ENCODE assay signal across 8 cellular contexts in the genomic region with DNA sequence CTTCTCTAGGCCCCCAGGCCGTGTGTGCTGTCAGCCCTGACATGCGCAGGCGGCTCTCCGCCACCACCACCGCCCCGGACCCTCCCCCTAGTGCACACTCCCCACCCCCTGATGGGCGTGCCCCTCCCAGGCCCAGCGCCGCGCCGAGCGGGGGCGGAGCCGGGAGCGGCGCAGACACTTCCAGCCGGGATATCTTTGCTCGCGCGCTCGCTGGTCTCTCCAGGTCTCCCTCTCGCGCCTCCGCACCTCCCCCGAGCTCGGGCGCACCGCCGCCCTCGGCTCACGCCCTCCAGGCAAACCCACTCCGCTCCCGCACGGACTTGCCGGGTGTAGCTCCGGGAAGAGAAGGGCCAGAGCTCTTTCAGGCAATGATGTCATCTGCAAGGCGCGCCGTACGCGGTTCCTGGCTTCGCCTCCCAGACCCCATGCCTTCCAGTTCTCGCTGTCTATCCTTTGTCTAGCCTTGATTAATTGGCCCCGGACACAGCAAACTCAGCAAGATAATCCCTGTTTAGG. TPM values are rescaled to one million over a fixed set of nuclear protein-coding genes. Genes with fewer than 3 reads are reported as not detected.
DNase-seq lines count a peak whose midpoint lies in the region; ATAC-seq and TF ChIP-seq lines count a peak whose summit lies in the region.

SCN3B (minus strand) TSS at position 59 of the 516 bp plus-strand sequence. CDS start 823 bp downstream, outside the sequence.

- no peak for ATAC-seq in CD4-positive, CD25-positive, alpha-beta regulatory T cell (ENCODE audit: low read depth in 2 of 2)
- ATAC-seq in heart left ventricle: peak; percentile 88 to 98 (median 97)
- ATAC-seq in GM21723 (IDR thresholded peaks at IDR 0.05; ENCODE audit: unreplicated experiment): no peak

- no peak within 1 kb of the TSS for H3K56ac ChIP-seq in H9 (ENCODE audit: insufficient read length, low read depth, low read length)

- no peak within 1 kb of the TSS for H3K23ac ChIP-seq in H9 (ENCODE audit: insufficient read length, low read depth, low read length)

- H3K27ac Mint-ChIP-seq in CD4-positive, CD25-positive, alpha-beta regulatory T cell: no peak within 1 kb of the TSS
- H3K27ac Mint-ChIP-seq in H9: no peak within 1 kb of the TSS; a peak in 1 of 7 replicates

- no peaks in the 10 kb centered on the region for H3K9me2 ChIP-seq in Karpas-422 (replicated peaks; ENCODE audit: insufficient read depth, low read length)

- no peak within 1 kb of the TSS for H2BK120ac ChIP-seq in H9 (ENCODE audit: low read depth, low read length, poor library complexity, severe bottlenecking)

- peaks cover 15% of the 10 kb centered on the region for H3K23me2 ChIP-seq in H9 (ENCODE audit: insufficient read length, low read depth, low read length, poor library complexity, severe bottlenecking)

- no peak for TF ChIP-seq POLR2A in heart left ventricle (IDR thresholded peaks at IDR 0.05)

- no peaks in the 10 kb centered on the region for H3K79me2 ChIP-seq in H9 (ENCODE audit: insufficient read depth, low read length)
- H3K79me2 ChIP-seq in osteoblast (ENCODE audit: insufficient read depth, low read length): no peaks in the 10 kb centered on the region
- H3K79me2 ChIP-seq in Karpas-422 (ENCODE audit: low read length): no peaks in the 10 kb centered on the region

- intact Hi-C loops in heart left ventricle (cut with DNase I): no loop called here

- H4K5ac ChIP-seq in H9 (ENCODE audit: insufficient read length, low read depth, low read length): no peak within 1 kb of the TSS

- H3K9me3 Mint-ChIP-seq in CD4-positive, CD25-positive, alpha-beta regulatory T cell: peaks cover 3 to 16% (median 9%) of the 10 kb centered on the region in 7 donors
- H3K9me3 Mint-ChIP-seq in H9: no peaks in the 10 kb centered on the region

- peak within 1 kb of the TSS; percentile 23; the same call in 1 of the 2 replicates for H3K14ac ChIP-seq in H9 (ENCODE audit: insufficient read depth, low read length)

- no peak within 1 kb of the TSS for H2BK5ac ChIP-seq in H9 (ENCODE audit: insufficient read length, low read length)

- no peak within 1 kb of the TSS for H2BK15ac ChIP-seq in H9 (ENCODE audit: low read depth, low read length)

- no peak within 1 kb of the TSS for H3K27ac ChIP-seq in CD4-positive, CD25-positive, alpha-beta regulatory T cell (ENCODE audit: insufficient read depth, low read length, poor library complexity, severe bottlenecking)
- H3K27ac ChIP-seq in H9 (ENCODE audit: insufficient read length, low read depth, low read length) (no peak within 1 kb of the TSS), heart left ventricle (peak within 1 kb of the TSS in 10 of 12 donors; percentile 48 to 80 (median 70)), osteoblast (ENCODE audit: low read depth, low read length) (no peak within 1 kb of the TSS), Karpas-422 (ENCODE audit: low read length) (no peak within 1 kb of the TSS)

- H3K4me2 ChIP-seq in H9 (ENCODE audit: insufficient read depth, insufficient read length, low read length) (peak within 1 kb of the TSS; percentile 79), osteoblast (ENCODE audit: insufficient read depth, low read length) (peak within 1 kb of the TSS; percentile 86), Karpas-422 (ENCODE audit: low read depth, low read length, poor library complexity, severe bottlenecking) (no peak within 1 kb of the TSS)

- H3K36me3 ChIP-seq in CD4-positive, CD25-positive, alpha-beta regulatory T cell (ENCODE audit: control insufficient read depth, insufficient read depth, low read length): no peaks in the 10 kb centered on the region
- no peaks in the 10 kb centered on the region for H3K36me3 ChIP-seq in heart left ventricle
- no peaks in the 10 kb centered on the region for H3K36me3 ChIP-seq in osteoblast (ENCODE audit: insufficient read depth, low read length)
- H3K36me3 ChIP-seq in Karpas-422 (ENCODE audit: insufficient read depth, low read length): no peaks in the 10 kb centered on the region

- peaks cover 71% of the 10 kb centered on the region for H3K27me3 Mint-ChIP-seq in CD4-positive, CD25-positive, alpha-beta regulatory T cell
- H3K27me3 Mint-ChIP-seq in H9 (ENCODE audit: low read depth): peaks cover 61% of the 10 kb centered on the region

- no peaks in the 10 kb centered on the region for H4K20me1 ChIP-seq in H9 (ENCODE audit: control insufficient read depth, insufficient read depth, insufficient read length)
- H4K20me1 ChIP-seq in osteoblast (ENCODE audit: insufficient read depth, low read length): peaks cover 2% of the 10 kb centered on the region
- no peaks in the 10 kb centered on the region for H4K20me1 ChIP-seq in Karpas-422 (ENCODE audit: insufficient read depth, low read depth, low read length)

- peak in 1 of 3 donors; percentile 10 for DNase-seq in CD4-positive, CD25-positive, alpha-beta regulatory T cell
- peak; percentile 89 for DNase-seq in H9
- DNase-seq in NCI-H446 treated with DMSO at 0.1 percent for 48 hours (lab: John Stamatoyannopoulos, UW): peak; percentile 78
- peak; percentile 71 for DNase-seq in amniotic epithelial cell (ENCODE audit: low read depth)
- peak; percentile 70 to 81 (median 73) for DNase-seq in heart left ventricle
- DNase-seq in osteoblast (ENCODE audit: insufficient read length, low spot score, missing footprints): peak; percentile 78
- no peak for DNase-seq in Karpas-422

- H4K8ac ChIP-seq in H9 (replicated peaks; ENCODE audit: insufficient read length, low read depth, low read length): no peak within 1 kb of the TSS

- no peak within 1 kb of the TSS for H2AK5ac ChIP-seq in H9 (ENCODE audit: insufficient read length, low read length)

- H3K9ac ChIP-seq in H9 (ENCODE audit: extremely low read depth, insufficient read length, low read length) (peak within 1 kb of the TSS; percentile 1), Karpas-422 (ENCODE audit: low read length) (no peak within 1 kb of the TSS)

- TF ChIP-seq CTCF in H9 (conservative IDR thresholded peaks at IDR 0.05) (no peak), heart left ventricle (IDR thresholded peaks at IDR 0.05) (no peak), osteoblast (IDR thresholded peaks at IDR 0.05; ENCODE audit: extremely low read depth, low read depth, low read length) (no peak)

- H2BK12ac ChIP-seq in H9 (ENCODE audit: insufficient read length, low read depth, low read length): no peak within 1 kb of the TSS

- peak within 1 kb of the TSS; percentile 28 for H3K18ac ChIP-seq in H9 (ENCODE audit: insufficient read length, low read depth, low read length)

- peaks cover 10 to 27% (median 13%) of the 10 kb centered on the region in 4 donors for H3K4me1 Mint-ChIP-seq in CD4-positive, CD25-positive, alpha-beta regulatory T cell
- peaks cover 11 to 12% of the 10 kb centered on the region in 2 experiments for H3K4me1 Mint-ChIP-seq in H9

- no peak within 1 kb of the TSS for H2AFZ ChIP-seq in H9 (ENCODE audit: low read length)
- H2AFZ ChIP-seq in osteoblast (ENCODE audit: low read length): peak within 1 kb of the TSS; percentile 84
- H2AFZ ChIP-seq in Karpas-422 (ENCODE audit: low read length): no peak within 1 kb of the TSS

- H3T11ph ChIP-seq in H9 (ENCODE audit: low read length): no peak within 1 kb of the TSS

- no peak within 1 kb of the TSS for H3K4me3 ChIP-seq in CD4-positive, CD25-positive, alpha-beta regulatory T cell (ENCODE audit: low read depth, low read length)
- H3K4me3 ChIP-seq in heart left ventricle (peak within 1 kb of the TSS; percentile 47 to 77 (median 66)), osteoblast (ENCODE audit: insufficient read depth, low read length) (peak within 1 kb of the TSS; percentile 69), Karpas-422 (ENCODE audit: low read length) (no peak within 1 kb of the TSS)

- no peak within 1 kb of the TSS for H2BK20ac ChIP-seq in H9 (ENCODE audit: low read depth, low read length, poor library complexity, severe bottlenecking)

- no peak within 1 kb of the TSS for H4K91ac ChIP-seq in H9 (ENCODE audit: insufficient read length, low read depth, low read length)

- H3K4me3 Mint-ChIP-seq in CD4-positive, CD25-positive, alpha-beta regulatory T cell: peak within 1 kb of the TSS; percentile 32 to 83 (median 72)
- peak within 1 kb of the TSS; percentile 81 to 88 for H3K4me3 Mint-ChIP-seq in H9

- H3K4ac ChIP-seq in H9 (ENCODE audit: low read depth, low read length): no peak within 1 kb of the TSS

- H3K9me3 ChIP-seq in CD4-positive, CD25-positive, alpha-beta regulatory T cell (ENCODE audit: control insufficient read depth in 2 of 2, low read length in 2 of 2): no peaks in the 10 kb centered on the region
- H3K9me3 ChIP-seq in H9 (ENCODE audit: control insufficient read depth, low read depth, low read length) (no peaks in the 10 kb centered on the region), heart left ventricle (no peaks in the 10 kb centered on the region), osteoblast (ENCODE audit: low read depth, low read length) (no peaks in the 10 kb centered on the region), Karpas-422 (ENCODE audit: low read length) (no peaks in the 10 kb centered on the region)

- no CpG with 5 or more reads among the region's 44 CpGs for WGBS in H9 (ENCODE audit: extremely low coverage, insufficient read length, low lambda C conversion rate)
- 1% methylated on average over 33 to 44 of the region's 44 CpGs for WGBS in heart left ventricle, 4 donors

- peaks cover 14% of the 10 kb centered on the region for H3K4me1 ChIP-seq in CD4-positive, CD25-positive, alpha-beta regulatory T cell (ENCODE audit: control insufficient read depth, insufficient read depth, low read length, poor library complexity, severe bottlenecking)
- peaks cover 2% of the 10 kb centered on the region; the same call in 1 of the 2 replicates for H3K4me1 ChIP-seq in H9 (ENCODE audit: insufficient read depth, low read length)
- H3K4me1 ChIP-seq in heart left ventricle: peaks cover 0 to 27% (median 13%) of the 10 kb centered on the region in 12 donors
- peaks cover 4% of the 10 kb centered on the region for H3K4me1 ChIP-seq in osteoblast (ENCODE audit: insufficient read depth, low read length)
- no peaks in the 10 kb centered on the region for H3K4me1 ChIP-seq in Karpas-422 (ENCODE audit: low read length)

- peaks cover 20% of the 10 kb centered on the region for H3K27me3 ChIP-seq in CD4-positive, CD25-positive, alpha-beta regulatory T cell (ENCODE audit: control insufficient read depth, insufficient read depth, low read length)
- H3K27me3 ChIP-seq in H9 (ENCODE audit: insufficient read depth, low read length) (peaks cover 10% of the 10 kb centered on the region; the same call in 1 of the 2 replicates), heart left ventricle (peaks cover 0 to 45% (median 0%) of the 10 kb centered on the region in 9 donors), osteoblast (ENCODE audit: insufficient read depth, low read length) (peaks cover 24% of the 10 kb centered on the region), Karpas-422 (ENCODE audit: low read length) (no peaks in the 10 kb centered on the region)

- peaks cover 6% of the 10 kb centered on the region for H3K36me3 Mint-ChIP-seq in CD4-positive, CD25-positive, alpha-beta regulatory T cell
- H3K36me3 Mint-ChIP-seq in H9 (ENCODE audit: insufficient read depth in 1 of 3, low read depth in 3 of 3): no peaks in the 10 kb centered on the region

- H3K79me1 ChIP-seq in H9 (ENCODE audit: insufficient read depth, low read depth, low read length, poor library complexity, severe bottlenecking): no peaks in the 10 kb centered on the region

RNA-seq across cellular contexts. Expression of gene SCN3B, which starts in this region (rescaled TPM):
- total RNA-seq in CD4-positive, CD25-positive, alpha-beta regulatory T cell: not detected
- under 1 TPM in 1 of 4 donors, not detected in 3; 0.05 TPM for polyA plus RNA-seq in CD4-positive, CD25-positive, alpha-beta regulatory T cell
- total RNA-seq in H9 (2021) (0.64 and 0.77 TPM in 2 replicates), heart left ventricle (1 to 10 TPM in 5 of 9 donors, under 1 TPM in 4; 0.63 to 3.8 (median 1.2) TPM), osteoblast (under 0.01 TPM in 2 replicates)
- under 1 TPM; 0.69 to 0.75 TPM for polyA plus RNA-seq in heart left ventricle
- total RNA-seq in Karpas-422 (2014; rRNA removed; shearing (Covaris generic); ENCODE audit: low replicate concordance): not detected in 2 replicates

Comparison
In these comparisons a context has a peak if more than half of its experiments do, and no peak if none do; other contexts are left out.
1. Peak in DNase-seq, H3K9ac ChIP-seq and H3K4me2 ChIP-seq in H9; RNA of the gene not detected or under 1 TPM.
2. Peak in DNase-seq, H3K4me3 ChIP-seq and H3K4me2 ChIP-seq in osteoblast; RNA of the gene not detected or under 1 TPM.
3. ATAC-seq: peak in heart left ventricle (4 of 4); none in CD4-positive, CD25-positive, alpha-beta regulatory T cell (0 of 2) and GM21723 (single experiment).
4. H3K27ac ChIP-seq: peak in heart left ventricle (10 of 12); none in CD4-positive, CD25-positive, alpha-beta regulatory T cell (single experiment), H9 (single experiment), osteoblast (single experiment) and Karpas-422 (single experiment).
5. H3K4me3 ChIP-seq: peak in heart left ventricle (12 of 12); none in CD4-positive, CD25-positive, alpha-beta regulatory T cell (single experiment) and Karpas-422 (single experiment).